Comparison of ENCODE assay signal across 25 cellular contexts in the genomic region with DNA sequence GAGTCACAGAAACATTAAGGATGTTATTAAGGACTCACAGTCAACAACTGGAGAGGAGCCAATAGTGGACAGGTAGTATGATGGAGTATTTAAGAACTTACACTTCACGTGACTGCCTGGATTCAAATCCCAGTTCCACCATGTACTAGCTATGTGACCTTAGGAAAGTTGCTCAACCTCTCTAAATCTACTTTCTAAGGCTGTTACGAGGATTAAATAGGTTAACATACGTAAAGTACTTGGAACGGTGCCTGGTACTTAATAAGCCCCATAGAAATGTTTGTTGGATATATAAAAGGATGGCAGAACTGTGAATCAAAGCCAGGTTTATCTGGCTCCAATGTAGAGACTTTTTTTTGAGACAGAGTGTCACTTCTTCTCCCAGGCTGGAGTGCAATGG. TPM values are rescaled to one million over a fixed set of nuclear protein-coding genes. Genes with fewer than 3 reads are reported as not detected.
"Had no signal": no experiment of that assay in that cellular context is flagged by ENCODE, and none has a peak within 500 bp of the region (broad histone marks: within the 10 kb centered on the region; RNA-seq: fewer than 3 reads in every experiment).

No MANE protein-coding gene starts in this region.

- H3K4me3 Mint-ChIP-seq: immature natural killer cell; naive thymus-derived CD8-positive, alpha-beta T cell; nephron progenitor cell; stimulated activated memory B cell treated with anti-CD40 and anti-IgM and Interleukin-4, amounts not matched to agents 10 μg/mL and 1 μg/mL and 100 μg/mL, for 72 hours had no signal

- H3K9me3 ChIP-seq: lower lobe of right lung, prostate gland, testis, upper lobe of left lung had no signal

- H3K4me3 ChIP-seq: dorsolateral prefrontal cortex, esophagus muscularis mucosa, gastroesophageal sphincter, heart left ventricle, lower lobe of right lung, prostate gland, skin epidermis, spleen, testis, tibial artery, upper lobe of left lung had no signal

- H3K36me3 Mint-ChIP-seq: immature natural killer cell; stimulated activated memory B cell treated with anti-CD40 and anti-IgM and Interleukin-4, amounts not matched to agents 10 μg/mL and 1 μg/mL and 100 μg/mL, for 72 hours had no signal

- H3K27ac ChIP-seq: dorsolateral prefrontal cortex, epithelial cell of prostate, esophagus muscularis mucosa, foreskin keratinocyte, gastroesophageal sphincter, heart left ventricle, lower lobe of right lung, prostate gland, skin epidermis, spleen, testis, tibial artery, upper lobe of left lung had no signal

- ATAC-seq: foreskin keratinocyte; gastroesophageal sphincter; heart left ventricle; left ventricle myocardium superior; lower lobe of right lung; naive thymus-derived CD8-positive, alpha-beta T cell; right cardiac atrium; stimulated activated memory B cell treated with anti-CD40 and anti-IgM and Interleukin-4, amounts not matched to agents 10 μg/mL and 1 μg/mL and 100 μg/mL, for 72 hours; stimulated activated naive CD8-positive, alpha-beta T cell treated with anti-CD3 and anti-CD28 coated beads, Interleukin-15, Interleukin-2, amounts not matched to agents 100 U/mL and 50 U/mL, for 24 hours had no signal

- H3K27ac Mint-ChIP-seq: immature natural killer cell; naive thymus-derived CD8-positive, alpha-beta T cell; nephron progenitor cell; stimulated activated memory B cell treated with anti-CD40 and anti-IgM and Interleukin-4, amounts not matched to agents 10 μg/mL and 1 μg/mL and 100 μg/mL, for 72 hours had no signal

- H3K36me3 ChIP-seq: esophagus muscularis mucosa, gastroesophageal sphincter, heart left ventricle, lower lobe of right lung, prostate gland, spleen, tibial artery, upper lobe of left lung had no signal

- H3K4me1 ChIP-seq: lower lobe of right lung, prostate gland, spleen, testis, upper lobe of left lung had no signal

- H3K9me3 Mint-ChIP-seq: stimulated activated memory B cell treated with anti-CD40 and anti-IgM and Interleukin-4, amounts not matched to agents 10 μg/mL and 1 μg/mL and 100 μg/mL, for 72 hours had no signal

- H3K4me1 Mint-ChIP-seq: immature natural killer cell; naive thymus-derived CD8-positive, alpha-beta T cell; nephron progenitor cell; stimulated activated memory B cell treated with anti-CD40 and anti-IgM and Interleukin-4, amounts not matched to agents 10 μg/mL and 1 μg/mL and 100 μg/mL, for 72 hours had no signal

- H3K27me3 Mint-ChIP-seq: stimulated activated memory B cell treated with anti-CD40 and anti-IgM and Interleukin-4, amounts not matched to agents 10 μg/mL and 1 μg/mL and 100 μg/mL, for 72 hours had no signal

- H3K27me3 ChIP-seq: dorsolateral prefrontal cortex, esophagus muscularis mucosa, foreskin keratinocyte, gastroesophageal sphincter, heart left ventricle, spleen, testis, tibial artery, upper lobe of left lung had no signal

- DNase-seq: dorsolateral prefrontal cortex; effector CD4-positive, alpha-beta T cell; foreskin keratinocyte; heart left ventricle; hypothalamus; immature natural killer cell; left ventricle myocardium superior; lower lobe of right lung; naive thymus-derived CD8-positive, alpha-beta T cell; nephron progenitor cell; nucleus accumbens; right cardiac atrium; spleen; stimulated activated CD4-positive, alpha-beta T cell treated with anti-CD3 and anti-CD28 coated beads, Interleukin-4, amount 100 ng/mL, for 4 hours; stimulated activated naive CD8-positive, alpha-beta T cell treated with anti-CD3 and anti-CD28 coated beads, Interleukin-15, Interleukin-2, amounts not matched to agents 100 U/mL and 50 U/mL, for 24 hours; substantia nigra; testis; tibial artery; upper lobe of left lung had no signal

RNA-seq across cellular contexts. Expression of a gene that starts 24.4 kb away (rescaled TPM):
- total RNA-seq: naive thymus-derived CD8-positive, alpha-beta T cell had no signal
- polyA plus RNA-seq: immature natural killer cell; naive thymus-derived CD8-positive, alpha-beta T cell had no signal
